ENCODE assay signal across 8 cellular contexts in the genomic region with DNA sequence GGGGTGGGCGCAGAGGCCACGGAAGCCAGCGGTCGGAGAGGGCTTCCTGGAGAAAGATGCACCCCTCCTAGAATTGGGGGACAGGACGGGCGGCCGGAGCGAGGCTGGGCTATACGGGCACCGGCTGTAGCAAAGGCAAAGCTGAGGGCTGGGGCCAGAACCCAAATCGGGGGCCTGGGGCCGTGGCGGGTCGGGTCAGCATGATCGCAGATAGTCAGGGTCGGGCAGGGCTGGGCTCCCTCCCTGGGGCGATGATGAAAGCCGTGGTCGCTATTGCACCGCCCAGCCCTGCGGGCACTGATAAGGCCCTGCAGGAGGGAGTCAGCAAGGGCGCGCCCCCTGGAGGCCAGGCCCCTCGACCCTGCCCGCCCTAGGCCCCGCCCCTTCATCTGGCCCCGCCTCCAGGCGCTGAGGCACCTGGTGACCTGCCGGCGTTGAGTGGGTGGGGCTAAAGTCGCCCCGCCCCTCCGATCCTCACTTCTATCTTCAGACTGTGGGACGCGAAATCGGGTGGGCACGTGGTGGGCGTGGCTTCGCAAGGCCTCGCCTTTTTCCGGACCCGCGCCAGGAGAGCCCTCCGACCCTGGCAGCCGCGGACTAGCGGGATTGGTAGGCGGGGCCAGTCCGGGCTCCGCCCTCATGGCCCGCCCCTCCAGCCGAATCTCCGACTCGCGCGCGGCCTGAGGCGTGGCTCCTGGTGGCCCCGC. TPM values are rescaled to one million over a fixed set of nuclear protein-coding genes. Genes with fewer than 3 reads are reported as not detected.
DNase-seq lines count a peak whose midpoint lies in the region; ATAC-seq, FAIRE-seq and TF ChIP-seq lines count a peak whose summit lies in the region.

No MANE protein-coding gene starts in this region.

- TF ChIP-seq CTCF in fibroblast of pulmonary artery (IDR thresholded peaks at IDR 0.05; ENCODE audit: low read length, missing control alignments) = peak; percentile 24

- peaks cover 49% of the 10 kb centered on the region for H3K4me1 Mint-ChIP-seq in activated T-helper 2 cell treated with anti-CD3 and anti-CD28 coated beads, Interferon-gamma antibody, Interleukin-2, Interleukin-4, amounts not matched to agents 10 μg/mL and 5 μg/mL and 100 μg/mL, durations not matched to agents 14 hours and 24 hours and 36 hours (ENCODE audit: low read depth)
- peaks cover 41 to 42% of the 10 kb centered on the region in 2 donors for H3K4me1 Mint-ChIP-seq in natural killer cell treated with Interleukin-12 subunit alpha and Interleukin-12 subunit beta and Interleukin-15 and Interleukin-18, amount 100 ng/mL, for 72 hours (ENCODE audit: low read depth in 2 of 2)

- intact Hi-C loops in activated T-helper 2 cell treated with anti-CD3 and anti-CD28 coated beads, Interferon-gamma antibody, Interleukin-2, Interleukin-4, amounts not matched to agents 10 μg/mL and 5 μg/mL and 100 μg/mL, durations not matched to agents 14 hours and 24 hours and 36 hours (cut with micrococcal nuclease) = loop anchor here (1.0 to 5.0 kb wide), 3 partner anchors 25 to 282 kb away; a partner anchor contains a TSS

- peaks cover 37% of the 10 kb centered on the region for H3K4me1 ChIP-seq in ES-I3 (ENCODE audit: insufficient read depth, low read length)

- peaks cover 23% of the 10 kb centered on the region for H3K36me3 Mint-ChIP-seq in activated T-helper 2 cell treated with anti-CD3 and anti-CD28 coated beads, Interferon-gamma antibody, Interleukin-2, Interleukin-4, amounts not matched to agents 10 μg/mL and 5 μg/mL and 100 μg/mL, durations not matched to agents 14 hours and 24 hours and 36 hours (ENCODE audit: low read depth)
- no peaks in the 10 kb centered on the region for H3K36me3 Mint-ChIP-seq in natural killer cell treated with Interleukin-12 subunit alpha and Interleukin-12 subunit beta and Interleukin-15 and Interleukin-18, amount 100 ng/mL, for 72 hours

- DNase-seq in H54 (ENCODE audit: insufficient read length, low spot score) (peak; percentile 92), LoVo (ENCODE audit: low spot score) (peak; percentile 97), RPMI8226 (peak; percentile 96), fibroblast of pulmonary artery (ENCODE audit: low read depth) (peak; percentile 96)
- peak; percentile 96 for DNase-seq in activated T-helper 2 cell treated with anti-CD3 and anti-CD28 coated beads, Interferon-gamma antibody, Interleukin-2, Interleukin-4, amounts not matched to agents 10 μg/mL and 5 μg/mL and 100 μg/mL, durations not matched to agents 14 hours and 24 hours and 36 hours (ENCODE audit: low spot score)
- DNase-seq in natural killer cell treated with Interleukin-12 subunit alpha and Interleukin-12 subunit beta and Interleukin-15 and Interleukin-18, amount 100 ng/mL, for 72 hours (ENCODE audit: low spot score) = peak; percentile 91
- peak; percentile 100 for DNase-seq in stimulated activated naive CD8-positive, alpha-beta T cell treated with anti-CD3 and anti-CD28 coated beads, Interleukin-15, Interleukin-2, amounts not matched to agents 100 U/mL and 50 U/mL, for 24 hours

- no peaks in the 10 kb centered on the region for H3K9me3 ChIP-seq in ES-I3 (ENCODE audit: control insufficient read depth, insufficient read depth, low read length)

- peaks cover 1% of the 10 kb centered on the region for H3K27me3 Mint-ChIP-seq in activated T-helper 2 cell treated with anti-CD3 and anti-CD28 coated beads, Interferon-gamma antibody, Interleukin-2, Interleukin-4, amounts not matched to agents 10 μg/mL and 5 μg/mL and 100 μg/mL, durations not matched to agents 14 hours and 24 hours and 36 hours (ENCODE audit: low read depth)
- H3K27me3 Mint-ChIP-seq in natural killer cell treated with Interleukin-12 subunit alpha and Interleukin-12 subunit beta and Interleukin-15 and Interleukin-18, amount 100 ng/mL, for 72 hours = peaks cover 7 to 8% of the 10 kb centered on the region in 2 donors

- H3K4me3 Mint-ChIP-seq in activated T-helper 2 cell treated with anti-CD3 and anti-CD28 coated beads, Interferon-gamma antibody, Interleukin-2, Interleukin-4, amounts not matched to agents 10 μg/mL and 5 μg/mL and 100 μg/mL, durations not matched to agents 14 hours and 24 hours and 36 hours (ENCODE audit: low read depth) = peak overlapping the region; percentile 84
- H3K4me3 Mint-ChIP-seq in natural killer cell treated with Interleukin-12 subunit alpha and Interleukin-12 subunit beta and Interleukin-15 and Interleukin-18, amount 100 ng/mL, for 72 hours = peak overlapping the region; percentile 80

- peak overlapping the region; percentile 54 for H3K4me3 ChIP-seq in fibroblast of pulmonary artery (replicated peaks; ENCODE audit: low read depth, low read length)

- H3K9ac ChIP-seq in ES-I3 (ENCODE audit: low read depth, low read length) = peak overlapping the region; percentile 87

- peak overlapping the region; percentile 95 for H3K27ac Mint-ChIP-seq in activated T-helper 2 cell treated with anti-CD3 and anti-CD28 coated beads, Interferon-gamma antibody, Interleukin-2, Interleukin-4, amounts not matched to agents 10 μg/mL and 5 μg/mL and 100 μg/mL, durations not matched to agents 14 hours and 24 hours and 36 hours
- H3K27ac Mint-ChIP-seq in natural killer cell treated with Interleukin-12 subunit alpha and Interleukin-12 subunit beta and Interleukin-15 and Interleukin-18, amount 100 ng/mL, for 72 hours = peak overlapping the region; percentile 49 to 81

- no peaks in the 10 kb centered on the region for H3K36me3 ChIP-seq in ES-I3 (ENCODE audit: insufficient read depth, low read length)

- peak; percentile 80 for FAIRE-seq in H54 (lab: Jason Lieb, UNC)

- no peak for TF ChIP-seq POLR2A in H54 (IDR thresholded peaks at IDR 0.05; ENCODE audit: low read depth, low read length)

- ATAC-seq in natural killer cell treated with Interleukin-12 subunit alpha and Interleukin-12 subunit beta and Interleukin-15 and Interleukin-18, amount 100 ng/mL, for 72 hours = peak; percentile 85 to 89
- ATAC-seq in stimulated activated naive CD8-positive, alpha-beta T cell treated with anti-CD3 and anti-CD28 coated beads, Interleukin-15, Interleukin-2, amounts not matched to agents 100 U/mL and 50 U/mL, for 24 hours = peak; percentile 76

- H3K9me3 Mint-ChIP-seq in activated T-helper 2 cell treated with anti-CD3 and anti-CD28 coated beads, Interferon-gamma antibody, Interleukin-2, Interleukin-4, amounts not matched to agents 10 μg/mL and 5 μg/mL and 100 μg/mL, durations not matched to agents 14 hours and 24 hours and 36 hours = no peaks in the 10 kb centered on the region
- no peaks in the 10 kb centered on the region for H3K9me3 Mint-ChIP-seq in natural killer cell treated with Interleukin-12 subunit alpha and Interleukin-12 subunit beta and Interleukin-15 and Interleukin-18, amount 100 ng/mL, for 72 hours

RNA-seq across cellular contexts. Expression of a gene that starts 0.4 kb away (rescaled TPM):
- total RNA-seq in activated T-helper 2 cell treated with anti-CD3 and anti-CD28 coated beads, Interferon-gamma antibody, Interleukin-2, Interleukin-4, amounts not matched to agents 10 μg/mL and 5 μg/mL and 100 μg/mL, durations not matched to agents 14 hours and 24 hours and 36 hours = 48.3 and 50.9 TPM in 2 replicates
- 10 to 100 TPM in 1 of 2 donors, 1 to 10 TPM in 1; 10.0 to 12.2 TPM for total RNA-seq in natural killer cell treated with Interleukin-12 subunit alpha and Interleukin-12 subunit beta and Interleukin-15 and Interleukin-18, amount 100 ng/mL, for 72 hours

RNA-seq across cellular contexts. Expression of a gene that starts 36.4 kb away (rescaled TPM):
- total RNA-seq in activated T-helper 2 cell treated with anti-CD3 and anti-CD28 coated beads, Interferon-gamma antibody, Interleukin-2, Interleukin-4, amounts not matched to agents 10 μg/mL and 5 μg/mL and 100 μg/mL, durations not matched to agents 14 hours and 24 hours and 36 hours = 3.9 and 4.3 TPM in 2 replicates
- 1 to 10 TPM; 2.1 to 2.2 TPM for total RNA-seq in natural killer cell treated with Interleukin-12 subunit alpha and Interleukin-12 subunit beta and Interleukin-15 and Interleukin-18, amount 100 ng/mL, for 72 hours

Comparison
In these comparisons a context has a peak if more than half of its experiments do, and no peak if none do; other contexts are left out.
1. Peak in every context shown above with its lines: DNase-seq, ATAC-seq and H3K4me3 ChIP-seq.